ENCODE assay signal across 12 cellular contexts in the genomic region with DNA sequence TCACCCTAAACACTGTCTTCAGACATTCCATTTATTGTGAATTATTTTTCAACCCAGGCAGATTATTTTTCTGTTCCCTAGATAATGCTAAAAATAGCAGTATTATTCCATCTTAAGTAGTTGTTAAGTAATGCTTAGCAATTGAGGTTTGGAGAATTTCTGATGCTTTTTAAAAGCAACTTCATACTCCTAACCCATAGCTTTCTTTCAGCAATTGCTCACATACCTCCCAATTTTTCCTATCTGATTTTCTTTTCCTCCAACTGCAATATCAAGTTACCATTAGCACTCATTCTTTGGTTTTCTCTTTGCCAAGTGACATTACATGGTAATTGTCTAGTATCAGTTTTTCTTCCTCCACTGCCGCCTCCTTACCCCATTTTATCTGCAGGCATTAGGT.
A peak's percentile ranks its signal among the peaks of the same experiment; 100 is the strongest.
DNase-seq lines count a peak whose midpoint lies in the region; ATAC-seq and TF ChIP-seq lines count a peak whose summit lies in the region.
"Had no signal": no experiment of that assay in that cellular context is flagged by ENCODE, and none has a peak within 500 bp of the region (broad histone marks: within the 10 kb centered on the region; RNA-seq: fewer than 3 reads in every experiment).

No MANE protein-coding gene starts in this region.

- intact Hi-C loops in uterus (cut with DNase I; ENCODE audit: low total_unique reads) = no loop called here

- TF ChIP-seq CTCF in uterus (IDR thresholded peaks at IDR 0.05) (no peak), coronary artery (IDR thresholded peaks at IDR 0.05) (no peak)

- peaks cover 20 to 30% (median 24%) of the 10 kb centered on the region in 3 donors for H3K4me1 Mint-ChIP-seq in IgD-negative memory B cell

- H3K27me3 Mint-ChIP-seq in IgD-negative memory B cell = no peaks in the 10 kb centered on the region

- no peaks in the 10 kb centered on the region for H3K4me1 ChIP-seq in uterus

- H3K4me3 Mint-ChIP-seq in IgD-negative memory B cell = peak overlapping the region; percentile 9 to 89 (median 51)

- no peaks in the 10 kb centered on the region for H3K27me3 ChIP-seq in uterus
- H3K27me3 ChIP-seq: tibial artery had no signal

- DNase-seq in uterus = no peak
- no peak for DNase-seq in NOMO-1 (lab: John Stamatoyannopoulos, UW; ENCODE audit: unreplicated experiment in 2 of 2)
- no peak for DNase-seq in 8988T
- DNase-seq in coronary artery (ENCODE audit: low spot score) = no peak
- DNase-seq: GOT3, NCI-H2029 treated with DMSO at 0.1 percent for 48 hours, tibial artery had no signal

- H3K36me3 ChIP-seq in uterus = no peaks in the 10 kb centered on the region
- H3K36me3 ChIP-seq: tibial artery had no signal

- H3K27ac ChIP-seq in uterus = no peak overlapping the region
- no peak overlapping the region for H3K27ac ChIP-seq in coronary artery
- H3K27ac ChIP-seq: tibial artery had no signal

- ATAC-seq in GM18505 (IDR thresholded peaks at IDR 0.05; ENCODE audit: unreplicated experiment) (peak; percentile 21), GM19467 (IDR thresholded peaks at IDR 0.05; ENCODE audit: unreplicated experiment) (peak; percentile 18), HG02870 (IDR thresholded peaks at IDR 0.05; ENCODE audit: unreplicated experiment) (peak; percentile 18)
- ATAC-seq: K562 had no signal

- H3K36me3 Mint-ChIP-seq in IgD-negative memory B cell = no peaks in the 10 kb centered on the region

- H3K4me3 ChIP-seq in uterus = no peak overlapping the region
- no peak overlapping the region for H3K4me3 ChIP-seq in coronary artery
- H3K4me3 ChIP-seq: K562, tibial artery had no signal

- H3K9me3 Mint-ChIP-seq in IgD-negative memory B cell = no peaks in the 10 kb centered on the region

- no peaks in the 10 kb centered on the region for H3K9me3 ChIP-seq in uterus
- H3K9me3 ChIP-seq: tibial artery had no signal

- H3K27ac Mint-ChIP-seq in IgD-negative memory B cell = peak overlapping the region in 2 of 3 donors; percentile 42 to 60

- no peak for TF ChIP-seq POLR2A in GM18505 (IDR thresholded peaks at IDR 0.05; ENCODE audit: borderline replicate concordance, extremely low read depth, insufficient read depth, insufficient read length)
- TF ChIP-seq POLR2A in uterus (IDR thresholded peaks at IDR 0.05) = no peak
